ENCODE assay signal across 11 cellular contexts in the genomic region with DNA sequence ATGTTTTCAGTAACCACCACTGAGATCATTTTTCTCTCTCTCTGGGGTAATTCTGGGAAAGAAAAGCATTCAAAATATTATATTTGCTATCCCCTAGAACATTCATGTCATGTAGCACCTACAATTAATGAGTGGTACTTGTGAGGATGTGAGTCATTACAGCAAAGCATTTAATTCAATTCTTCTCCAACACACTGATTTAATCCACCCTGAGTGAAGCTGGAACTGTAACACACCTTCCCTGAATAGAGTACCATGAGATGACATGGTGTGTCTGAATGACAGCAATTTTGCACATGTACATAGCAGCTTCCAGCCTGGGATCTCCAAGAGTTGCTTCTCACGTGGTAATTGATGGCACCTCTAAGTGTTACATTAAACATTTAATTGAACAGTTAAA.
DNase-seq lines count a peak whose midpoint lies in the region; ATAC-seq and TF ChIP-seq lines count a peak whose summit lies in the region.
"Had no signal": no experiment of that assay in that cellular context is flagged by ENCODE, and none has a peak within 500 bp of the region (broad histone marks: within the 10 kb centered on the region; RNA-seq: fewer than 3 reads in every experiment).

No MANE protein-coding gene starts in this region.

- H3K27ac ChIP-seq in RWPE2 (ENCODE audit: poor library complexity, severe bottlenecking), result no peak overlapping the region
- H3K27ac ChIP-seq in foreskin keratinocyte, result no peak overlapping the region
- H3K27ac ChIP-seq in testis, result no peak overlapping the region
- H3K27ac ChIP-seq: C4-2B had no signal

- ATAC-seq in RWPE2 (ENCODE audit: low read depth) (peak; percentile 50; the same call in 1 of the 3 replicates), foreskin keratinocyte (peak; percentile 8)

- TF ChIP-seq CTCF in RWPE2 (IDR thresholded peaks at IDR 0.05; ENCODE audit: poor library complexity, severe bottlenecking), result no peak
- no peak for TF ChIP-seq CTCF in foreskin keratinocyte (conservative IDR thresholded peaks at IDR 0.05)
- TF ChIP-seq CTCF in retinal pigment epithelial cell (conservative IDR thresholded peaks at IDR 0.05; ENCODE audit: low read depth, low read length), result no peak
- TF ChIP-seq CTCF in testis (IDR thresholded peaks at IDR 0.05), result no peak

- H3K4me1 ChIP-seq in RWPE2 (ENCODE audit: insufficient read depth, poor library complexity, severe bottlenecking) (peaks cover 10% of the 10 kb centered on the region), foreskin keratinocyte (peaks cover 17% of the 10 kb centered on the region), testis (no peaks in the 10 kb centered on the region)

- intact Hi-C loops in testis (cut with DNase I; ENCODE audit: low total_unique reads), result no loop called here

- 91 to 95% methylated on average over 1 of the region's 1 CpG for WGBS in testis, 2 donors

- DNase-seq in NCI-H1436 (lab: John Stamatoyannopoulos, UW), result peak; percentile 13
- DNase-seq in NCI-H1436 treated with DMSO at 0.1 percent for 48 hours (lab: John Stamatoyannopoulos, UW), result no peak
- no peak for DNase-seq in RWPE2 (ENCODE audit: low spot score)
- no peak for DNase-seq in foreskin keratinocyte
- DNase-seq in retinal pigment epithelial cell (ENCODE audit: low read depth), result peak; percentile 15
- DNase-seq in stimulated activated CD4-positive, alpha-beta T cell treated with anti-CD3 and anti-CD28 coated beads, Interleukin-2, amount 100 ng/mL, for 24 hours, result no peak
- no peak for DNase-seq in testis
- DNase-seq: NCI-H1105, NCI-H187, NCI-H69 had no signal

- no peaks in the 10 kb centered on the region for H3K9me3 ChIP-seq in RWPE2 (ENCODE audit: severe bottlenecking)
- no peaks in the 10 kb centered on the region for H3K9me3 ChIP-seq in testis

- TF ChIP-seq POLR2A in testis (IDR thresholded peaks at IDR 0.05), result no peak

- H3K27me3 ChIP-seq in RWPE2 (ENCODE audit: insufficient read depth, poor library complexity, severe bottlenecking) (no peaks in the 10 kb centered on the region), foreskin keratinocyte (no peaks in the 10 kb centered on the region), testis (no peaks in the 10 kb centered on the region)

- H3K36me3 ChIP-seq in RWPE2 (ENCODE audit: low read depth), result no peaks in the 10 kb centered on the region
- H3K36me3 ChIP-seq in testis (ENCODE audit: low read depth, missing control alignments), result no peaks in the 10 kb centered on the region

- H3K4me3 ChIP-seq in RWPE2 (ENCODE audit: severe bottlenecking) (no peak overlapping the region), retinal pigment epithelial cell (ENCODE audit: low read length) (no peak overlapping the region), testis (no peak overlapping the region)

Comparison
In these comparisons a context has a peak if more than half of its experiments do, and no peak if none do; other contexts are left out.
1. DNase-seq: peak in NCI-H1436 (single experiment) and retinal pigment epithelial cell (single experiment); none in NCI-H1436 treated with DMSO at 0.1 percent for 48 hours (single experiment), RWPE2 (single experiment), foreskin keratinocyte (0 of 2), stimulated activated CD4-positive, alpha-beta T cell treated with anti-CD3 and anti-CD28 coated beads, Interleukin-2, amount 100 ng/mL, for 24 hours (0 of 2) and testis (single experiment).